ENCODE assay signal across 8 cellular contexts in genomic region chr9:122941560-122942234, GRCh38. TPM values are rescaled to one million over a fixed set of nuclear protein-coding genes. Genes with fewer than 3 reads are reported as not detected.
DNase-seq lines count a peak whose midpoint lies in the region; ATAC-seq and TF ChIP-seq lines count a peak whose summit lies in the region.

No MANE protein-coding gene starts in this region.

- TSS peak; percentile 66 for BruUV-seq in Caco-2 (replicated peaks; lab: Mats Ljungman, UMichigan)

- peaks cover 1% of the 10 kb centered on the region; the same call in 1 of the 2 replicates for H3K36me3 ChIP-seq in Caco-2 (ENCODE audit: control insufficient read depth, insufficient read depth, low read length)
- peaks cover 10 to 12% of the 10 kb centered on the region in 2 experiments for H3K36me3 ChIP-seq in trophoblast cell (ENCODE audit: control insufficient read depth in 1 of 2, insufficient read depth in 2 of 2, low read length in 2 of 2)

- H2AFZ ChIP-seq in trophoblast cell (ENCODE audit: insufficient read depth, low read length, poor library complexity), result peak overlapping the region; percentile 40

- peak overlapping the region; percentile 62 for H3K18ac ChIP-seq in trophoblast cell (ENCODE audit: low read length)

- peak; percentile 5 for ATAC-seq in HG03196 (IDR thresholded peaks at IDR 0.05; ENCODE audit: unreplicated experiment)

- peak overlapping the region; percentile 84 for H4K91ac ChIP-seq in trophoblast cell (ENCODE audit: low read depth, low read length)

- no peaks in the 10 kb centered on the region for H3K9me3 Mint-ChIP-seq in Caco-2 (ENCODE audit: unreplicated experiment)
- H3K9me3 Mint-ChIP-seq in activated CD4-positive, alpha-beta memory T cell treated with anti-CD3 and anti-CD28 coated beads, Interleukin-2, amount 10 ng/mL, durations not matched to agents 7 days and 5 days, result no peaks in the 10 kb centered on the region
- H3K9me3 Mint-ChIP-seq in glutamatergic neuron (ENCODE audit: unreplicated experiment), result peaks cover 7% of the 10 kb centered on the region

- H3K4me1 ChIP-seq in Caco-2 (peaks cover 9% of the 10 kb centered on the region; the same call in 1 of the 2 replicates), trophoblast cell (ENCODE audit: control insufficient read depth in 1 of 2, insufficient read depth in 2 of 2, low read length in 2 of 2) (peaks cover 2 to 3% of the 10 kb centered on the region in 2 experiments)

- H3K4me3 ChIP-seq in Caco-2 (ENCODE audit: low read depth, low read length) (peak overlapping the region; percentile 80), trophoblast cell (ENCODE audit: low read depth, low read length) (peak overlapping the region; percentile 95)

- H2AK5ac ChIP-seq in trophoblast cell (ENCODE audit: low read length), result peak overlapping the region; percentile 32

- peaks cover 11% of the 10 kb centered on the region for H3K79me2 ChIP-seq in trophoblast cell (ENCODE audit: control insufficient read depth, insufficient read depth, low read length, poor library complexity)

- TF ChIP-seq CTCF in Caco-2 (IDR thresholded peaks at IDR 0.05; ENCODE audit: insufficient read depth in 1 of 2, low read depth in 1 of 2, low read length in 1 of 2, severe bottlenecking in 1 of 2, unreplicated experiment in 1 of 2), result no peak
- TF ChIP-seq CTCF in glutamatergic neuron (IDR thresholded peaks at IDR 0.05; ENCODE audit: partially characterized antibody, unreplicated experiment), result no peak

- peak overlapping the region; percentile 81 for H3K4me2 ChIP-seq in trophoblast cell (ENCODE audit: low read length)

- peak overlapping the region; percentile 94 for H3K4me3 Mint-ChIP-seq in Caco-2 (ENCODE audit: unreplicated experiment)
- H3K4me3 Mint-ChIP-seq in activated CD4-positive, alpha-beta memory T cell treated with anti-CD3 and anti-CD28 coated beads, Interleukin-2, amount 10 ng/mL, durations not matched to agents 7 days and 5 days, result peak overlapping the region; percentile 92
- peak overlapping the region; percentile 95 for H3K4me3 Mint-ChIP-seq in glutamatergic neuron (ENCODE audit: unreplicated experiment)

- peak overlapping the region; percentile 56 for H2BK120ac ChIP-seq in trophoblast cell (ENCODE audit: insufficient read depth, low read length, poor library complexity)

- H3K27me3 Mint-ChIP-seq in Caco-2 (ENCODE audit: insufficient read depth, unreplicated experiment) (no peaks in the 10 kb centered on the region), glutamatergic neuron (ENCODE audit: unreplicated experiment) (peaks cover 3% of the 10 kb centered on the region)
- H3K27me3 Mint-ChIP-seq in activated CD4-positive, alpha-beta memory T cell treated with anti-CD3 and anti-CD28 coated beads, Interleukin-2, amount 10 ng/mL, durations not matched to agents 7 days and 5 days, result no peaks in the 10 kb centered on the region

- no peaks in the 10 kb centered on the region for H3K9me3 ChIP-seq in Caco-2
- H3K9me3 ChIP-seq in trophoblast cell (ENCODE audit: insufficient read depth, low read depth, low read length), result no peaks in the 10 kb centered on the region

- CTCF ChIA-PET in Caco-2 (lab: Charles Lee), result no interaction called here
- CTCF ChIA-PET in activated CD4-positive, alpha-beta memory T cell treated with anti-CD3 and anti-CD28 coated beads, Interleukin-2, amount 10 ng/mL, durations not matched to agents 7 days and 5 days (lab: Charles Lee), result interaction anchor here (0.6 to 2.1 kb wide), 5 partner anchors 10 to 1301 kb away, joined by 3 to 9 read pairs (median 6); partner anchors contain the start of gene ZBTB26

- peak overlapping the region; percentile 96 for H2BK5ac ChIP-seq in trophoblast cell (ENCODE audit: low read depth, low read length, poor library complexity)

- DNase-seq in Caco-2 (no peak), glutamatergic neuron (no peak), trophoblast cell (peak; percentile 2 to 45), D341Med (ENCODE audit: low spot score) (no peak), NOMO-1 (lab: John Stamatoyannopoulos, UW; ENCODE audit: unreplicated experiment in 2 of 2) (no peak)
- DNase-seq in activated CD4-positive, alpha-beta memory T cell treated with anti-CD3 and anti-CD28 coated beads, Interleukin-2, amount 10 ng/mL, durations not matched to agents 7 days and 5 days, result peak; percentile 19
- no peak for DNase-seq in stimulated activated CD8-positive, alpha-beta memory T cell treated with anti-CD3 and anti-CD28 coated beads, Interleukin-4, amount 100 ng/mL, for 48 hours

- H3K79me1 ChIP-seq in trophoblast cell (ENCODE audit: low read length), result peaks cover 10% of the 10 kb centered on the region

- H3K14ac ChIP-seq in trophoblast cell (ENCODE audit: low read length), result peak overlapping the region; percentile 88

- H3K4me1 Mint-ChIP-seq in Caco-2 (ENCODE audit: low read depth, unreplicated experiment), result peaks cover 14% of the 10 kb centered on the region
- peaks cover 44% of the 10 kb centered on the region for H3K4me1 Mint-ChIP-seq in activated CD4-positive, alpha-beta memory T cell treated with anti-CD3 and anti-CD28 coated beads, Interleukin-2, amount 10 ng/mL, durations not matched to agents 7 days and 5 days
- H3K4me1 Mint-ChIP-seq in glutamatergic neuron (ENCODE audit: low read depth, unreplicated experiment), result no peaks in the 10 kb centered on the region

- peak overlapping the region; percentile 20 for H3K9ac ChIP-seq in trophoblast cell (ENCODE audit: low read length)

- H3K36me3 Mint-ChIP-seq in Caco-2 (ENCODE audit: insufficient read depth, unreplicated experiment), result peaks cover 49% of the 10 kb centered on the region
- H3K36me3 Mint-ChIP-seq in activated CD4-positive, alpha-beta memory T cell treated with anti-CD3 and anti-CD28 coated beads, Interleukin-2, amount 10 ng/mL, durations not matched to agents 7 days and 5 days (ENCODE audit: low read depth), result peaks cover 19% of the 10 kb centered on the region
- no peaks in the 10 kb centered on the region for H3K36me3 Mint-ChIP-seq in glutamatergic neuron (ENCODE audit: unreplicated experiment)

- H3K23ac ChIP-seq in trophoblast cell (ENCODE audit: low read length), result no peak overlapping the region

- H3K27me3 ChIP-seq in Caco-2 (replicated peaks; ENCODE audit: control insufficient read depth, insufficient read depth, low read length), result no peaks in the 10 kb centered on the region
- H3K27me3 ChIP-seq in trophoblast cell (ENCODE audit: insufficient read depth, low read length), result no peaks in the 10 kb centered on the region

- peak overlapping the region; percentile 20 for H2BK12ac ChIP-seq in trophoblast cell (ENCODE audit: low read length)

- POLR2A ChIA-PET in Caco-2 (lab: Charles Lee), result interaction anchor here (1.3 to 1.8 kb wide), 4 partner anchors 10 to 113 kb away, joined by 6 to 36 read pairs (median 14); partner anchors contain the start of genes PDCL, RC3H2 and ZBTB26
- POLR2A ChIA-PET in activated CD4-positive, alpha-beta memory T cell treated with anti-CD3 and anti-CD28 coated beads, Interleukin-2, amount 10 ng/mL, durations not matched to agents 7 days and 5 days (lab: Charles Lee), result interaction anchor here (0.8 to 4.1 kb wide), 10 partner anchors 11 to 113 kb away, joined by 3 to 59 read pairs (median 7); partner anchors contain the start of genes PDCL, RC3H2, ZBTB26 and ZBTB6

- peak overlapping the region; percentile 78 for H4K12ac ChIP-seq in trophoblast cell (ENCODE audit: low read depth, low read length)

- no CpG with 5 or more reads among the region's 18 CpGs for WGBS in trophoblast cell (ENCODE audit: extremely low coverage, insufficient coverage, insufficient read length)

- intact Hi-C loops in Caco-2 (cut with micrococcal nuclease; ENCODE audit: unreplicated experiment), result no loop called here

- H3K27ac ChIP-seq in trophoblast cell (ENCODE audit: low read depth, low read length), result peak overlapping the region; percentile 93

- H3K4ac ChIP-seq in trophoblast cell (ENCODE audit: low read depth, low read length), result peak overlapping the region; percentile 52

- peak overlapping the region; percentile 94 for H4K8ac ChIP-seq in trophoblast cell (ENCODE audit: low read depth, low read length)

- peak overlapping the region; percentile 87 for H3K27ac Mint-ChIP-seq in Caco-2 (ENCODE audit: unreplicated experiment)
- H3K27ac Mint-ChIP-seq in activated CD4-positive, alpha-beta memory T cell treated with anti-CD3 and anti-CD28 coated beads, Interleukin-2, amount 10 ng/mL, durations not matched to agents 7 days and 5 days, result peak overlapping the region; percentile 78
- H3K27ac Mint-ChIP-seq in glutamatergic neuron (ENCODE audit: unreplicated experiment), result peak overlapping the region; percentile 93

RNA-seq across cellular contexts. Expression of gene RABGAP1, which starts 0.9 kb away (rescaled TPM):
- total RNA-seq in Caco-2 (2022) (52.1 and 55.4 TPM in 2 replicates), glutamatergic neuron (ENCODE audit: unreplicated experiment) (80.2 TPM)
- total RNA-seq in activated CD4-positive, alpha-beta memory T cell treated with anti-CD3 and anti-CD28 coated beads, Interleukin-2, amount 10 ng/mL, durations not matched to agents 7 days and 5 days, result 10 to 100 TPM; 26.5 to 32.3 TPM
- polyA plus RNA-seq in trophoblast cell (2013), result 21.3 and 22.2 TPM in 2 replicates

RNA-seq across cellular contexts. Expression of gene ZBTB26, which starts 10.4 kb away (rescaled TPM):
- total RNA-seq in Caco-2 (2022), result 8.7 and 10.3 TPM in 2 replicates
- total RNA-seq in activated CD4-positive, alpha-beta memory T cell treated with anti-CD3 and anti-CD28 coated beads, Interleukin-2, amount 10 ng/mL, durations not matched to agents 7 days and 5 days, result 1 to 10 TPM; 8.4 to 8.5 TPM
- 10.2 TPM for total RNA-seq in glutamatergic neuron (ENCODE audit: unreplicated experiment)
- polyA plus RNA-seq in trophoblast cell (2013), result 3.7 and 3.9 TPM in 2 replicates

RNA-seq across cellular contexts. Expression of gene ZBTB6, which starts 28.6 kb away (rescaled TPM):
- 6.8 and 7.2 TPM in 2 replicates for total RNA-seq in Caco-2 (2022)
- 10 to 100 TPM; 12.1 to 12.7 TPM for total RNA-seq in activated CD4-positive, alpha-beta memory T cell treated with anti-CD3 and anti-CD28 coated beads, Interleukin-2, amount 10 ng/mL, durations not matched to agents 7 days and 5 days
- total RNA-seq in glutamatergic neuron (ENCODE audit: unreplicated experiment), result 10.2 TPM
- polyA plus RNA-seq in trophoblast cell (2013), result 6.4 and 6.6 TPM in 2 replicates

RNA-seq across cellular contexts. Expression of gene RC3H2, which starts 36.5 kb away (rescaled TPM):
- total RNA-seq in Caco-2 (2022) (53.8 and 55.5 TPM in 2 replicates), glutamatergic neuron (ENCODE audit: unreplicated experiment) (71.7 TPM)
- 10 to 100 TPM; 51.4 to 55.1 TPM for total RNA-seq in activated CD4-positive, alpha-beta memory T cell treated with anti-CD3 and anti-CD28 coated beads, Interleukin-2, amount 10 ng/mL, durations not matched to agents 7 days and 5 days
- polyA plus RNA-seq in trophoblast cell (2013), result 31.5 and 34.4 TPM in 2 replicates

Comparison
In these comparisons a context has a peak if more than half of its experiments do, and no peak if none do; other contexts are left out.
1. DNase-seq: peak in activated CD4-positive, alpha-beta memory T cell treated with anti-CD3 and anti-CD28 coated beads, Interleukin-2, amount 10 ng/mL, durations not matched to agents 7 days and 5 days (single experiment) and trophoblast cell (2 of 2); none in Caco-2 (0 of 2), glutamatergic neuron (single experiment), D341Med (single experiment), stimulated activated CD8-positive, alpha-beta memory T cell treated with anti-CD3 and anti-CD28 coated beads, Interleukin-4, amount 100 ng/mL, for 48 hours (single experiment) and NOMO-1 (0 of 2).
2. Peak in every context shown above with its lines, with median percentiles within 50 percentile points of each other: H3K27ac Mint-ChIP-seq and H3K4me3 Mint-ChIP-seq.